ENCODE assay signal across 8 cellular contexts in the genomic region with DNA sequence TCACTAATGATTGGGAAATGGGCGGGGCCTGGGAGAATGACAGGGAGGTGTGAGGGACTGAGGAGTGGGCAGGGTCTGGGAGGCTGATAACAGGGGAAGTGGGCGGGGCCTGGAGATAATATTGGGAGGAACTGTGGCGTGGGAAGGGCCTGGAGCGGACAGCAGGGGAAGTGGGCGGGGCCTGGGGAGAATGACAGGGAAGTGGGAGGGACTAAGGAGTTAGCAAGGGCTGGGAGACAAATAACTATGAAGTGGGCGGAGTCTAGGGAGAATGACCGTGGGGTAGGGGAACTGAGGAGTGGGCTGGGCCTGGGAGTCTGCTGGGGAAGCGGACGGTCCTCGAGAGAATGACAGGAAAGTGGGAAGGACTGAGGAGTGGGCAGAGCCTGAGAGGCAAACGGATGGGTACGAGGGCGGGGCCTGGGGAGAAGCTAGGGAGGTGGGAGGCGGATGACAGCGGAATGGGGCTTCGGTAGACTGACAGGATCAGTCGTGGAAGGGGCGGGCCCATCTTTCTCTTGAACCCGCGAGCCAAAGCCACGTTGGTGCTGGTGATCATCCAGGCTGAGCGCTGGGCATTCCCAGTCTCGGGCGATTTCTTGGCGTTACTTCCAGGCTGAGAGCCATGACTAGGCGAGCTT. TPM values are rescaled to one million over a fixed set of nuclear protein-coding genes. Genes with fewer than 3 reads are reported as not detected.
DNase-seq lines count a peak whose midpoint lies in the region; ATAC-seq and TF ChIP-seq lines count a peak whose summit lies in the region.

No MANE protein-coding gene starts in this region.

- no peaks in the 10 kb centered on the region for H3K9me3 Mint-ChIP-seq in CD4-positive, CD25-positive, alpha-beta regulatory T cell
- H3K9me3 Mint-ChIP-seq in progenitor cell of endocrine pancreas (ENCODE audit: low read depth) = no peaks in the 10 kb centered on the region

- TF ChIP-seq CTCF in ascending aorta (IDR thresholded peaks at IDR 0.05) (no peak), progenitor cell of endocrine pancreas (IDR thresholded peaks at IDR 0.05; ENCODE audit: unreplicated experiment) (no peak), uterus (IDR thresholded peaks at IDR 0.05) (no peak)

- H3K4me1 Mint-ChIP-seq in CD4-positive, CD25-positive, alpha-beta regulatory T cell = peaks cover 5 to 36% (median 21%) of the 10 kb centered on the region in 4 donors
- H3K4me1 Mint-ChIP-seq in progenitor cell of endocrine pancreas (ENCODE audit: low read depth) = peaks cover 15% of the 10 kb centered on the region

- H3K9me3 ChIP-seq in CD4-positive, CD25-positive, alpha-beta regulatory T cell (ENCODE audit: control insufficient read depth in 2 of 2, low read length in 2 of 2) = no peaks in the 10 kb centered on the region
- H3K9me3 ChIP-seq in ascending aorta (no peaks in the 10 kb centered on the region), uterus (no peaks in the 10 kb centered on the region)

- peaks cover 28% of the 10 kb centered on the region for H3K4me1 ChIP-seq in CD4-positive, CD25-positive, alpha-beta regulatory T cell (ENCODE audit: control insufficient read depth, insufficient read depth, low read length, poor library complexity, severe bottlenecking)
- H3K4me1 ChIP-seq in ascending aorta (peaks cover 0 to 4% of the 10 kb centered on the region in 2 donors), uterus (no peaks in the 10 kb centered on the region)

- H3K27me3 Mint-ChIP-seq in CD4-positive, CD25-positive, alpha-beta regulatory T cell = no peaks in the 10 kb centered on the region
- peaks cover 8% of the 10 kb centered on the region for H3K27me3 Mint-ChIP-seq in progenitor cell of endocrine pancreas

- TF ChIP-seq EP300 in Ishikawa (IDR thresholded peaks at IDR 0.05; ENCODE audit: borderline replicate concordance) = no peak

- intact Hi-C loops in ascending aorta (cut with DNase I) = loop anchor here (5.0 kb wide), 2 partner anchors 221 to 346 kb away; a partner anchor contains a TSS
- intact Hi-C loops in left ventricle myocardium superior (cut with micrococcal nuclease) = no loop called here
- intact Hi-C loops in uterus (cut with DNase I; ENCODE audit: low total_unique reads) = no loop called here

- H3K36me3 ChIP-seq in CD4-positive, CD25-positive, alpha-beta regulatory T cell (ENCODE audit: control insufficient read depth, insufficient read depth, low read length) = no peaks in the 10 kb centered on the region
- no peaks in the 10 kb centered on the region for H3K36me3 ChIP-seq in ascending aorta
- H3K36me3 ChIP-seq in uterus = no peaks in the 10 kb centered on the region

- H3K4me3 Mint-ChIP-seq in CD4-positive, CD25-positive, alpha-beta regulatory T cell = peak overlapping the region; percentile 90 to 99 (median 94)
- peak overlapping the region; percentile 87 for H3K4me3 Mint-ChIP-seq in progenitor cell of endocrine pancreas (ENCODE audit: low read depth)

- H3K36me3 Mint-ChIP-seq in CD4-positive, CD25-positive, alpha-beta regulatory T cell = no peaks in the 10 kb centered on the region
- H3K36me3 Mint-ChIP-seq in progenitor cell of endocrine pancreas (ENCODE audit: insufficient read depth) = no peaks in the 10 kb centered on the region

- H3K27ac ChIP-seq in CD4-positive, CD25-positive, alpha-beta regulatory T cell (ENCODE audit: insufficient read depth, low read length, poor library complexity, severe bottlenecking) = no peak overlapping the region
- H3K27ac ChIP-seq in ascending aorta = peak overlapping the region in 1 of 2 donors; percentile 53
- H3K27ac ChIP-seq in uterus = peak overlapping the region; percentile 61 to 64

- peak overlapping the region; percentile 59 for H3K4me3 ChIP-seq in CD4-positive, CD25-positive, alpha-beta regulatory T cell (ENCODE audit: low read depth, low read length)
- H3K4me3 ChIP-seq in ascending aorta (peak overlapping the region; percentile 46 to 73), uterus (peak overlapping the region; percentile 26 to 46)

- TF ChIP-seq POLR2A in uterus (IDR thresholded peaks at IDR 0.05) = no peak

- TF ChIP-seq RAD21 in Ishikawa (IDR thresholded peaks at IDR 0.05; ENCODE audit: low read depth) = no peak

- DNase-seq in CD4-positive, CD25-positive, alpha-beta regulatory T cell = peak; percentile 53 to 89 (median 61)
- DNase-seq in SW480 (ENCODE audit: low spot score) (peak; percentile 95), ascending aorta (ENCODE audit: low spot score in 2 of 2) (peak; percentile 53 to 90), left ventricle myocardium superior (peak; percentile 94), progenitor cell of endocrine pancreas (ENCODE audit: low spot score, unreplicated experiment) (peak; percentile 72), uterus (peak; percentile 68 to 88)

- peak; percentile 37 to 54 for ATAC-seq in CD4-positive, CD25-positive, alpha-beta regulatory T cell (ENCODE audit: low read depth in 2 of 2)
- ATAC-seq in GM19452 (IDR thresholded peaks at IDR 0.05; ENCODE audit: unreplicated experiment) = peak; percentile 39
- ATAC-seq in left ventricle myocardium superior = peak; percentile 94

- peak overlapping the region; percentile 58 to 87 (median 73) for H3K27ac Mint-ChIP-seq in CD4-positive, CD25-positive, alpha-beta regulatory T cell
- H3K27ac Mint-ChIP-seq in progenitor cell of endocrine pancreas = peak overlapping the region; percentile 91

- no peaks in the 10 kb centered on the region for H3K27me3 ChIP-seq in CD4-positive, CD25-positive, alpha-beta regulatory T cell (ENCODE audit: control insufficient read depth, insufficient read depth, low read length)
- H3K27me3 ChIP-seq in ascending aorta (no peaks in the 10 kb centered on the region), uterus (no peaks in the 10 kb centered on the region)

TF ChIP-seq in Ishikawa, 13 proteins besides CTCF, POLR2A, EP300 and RAD21:
- TF ChIP-seq TCF12 (IDR thresholded peaks at IDR 0.05; ENCODE audit: low read depth) (no peak), EGR1 (IDR thresholded peaks at IDR 0.05) (peak; percentile 5; the same call in 1 of the 2 replicates), ZBTB7A (IDR thresholded peaks at IDR 0.05; ENCODE audit: low read depth) (no peak), TAF1 (IDR thresholded peaks at IDR 0.05; ENCODE audit: low read depth) (no peak), NFIC (IDR thresholded peaks at IDR 0.05) (no peak), YY1 (IDR thresholded peaks at IDR 0.05; ENCODE audit: low read depth) (no peak)
- TF ChIP-seq, protein P1, sequence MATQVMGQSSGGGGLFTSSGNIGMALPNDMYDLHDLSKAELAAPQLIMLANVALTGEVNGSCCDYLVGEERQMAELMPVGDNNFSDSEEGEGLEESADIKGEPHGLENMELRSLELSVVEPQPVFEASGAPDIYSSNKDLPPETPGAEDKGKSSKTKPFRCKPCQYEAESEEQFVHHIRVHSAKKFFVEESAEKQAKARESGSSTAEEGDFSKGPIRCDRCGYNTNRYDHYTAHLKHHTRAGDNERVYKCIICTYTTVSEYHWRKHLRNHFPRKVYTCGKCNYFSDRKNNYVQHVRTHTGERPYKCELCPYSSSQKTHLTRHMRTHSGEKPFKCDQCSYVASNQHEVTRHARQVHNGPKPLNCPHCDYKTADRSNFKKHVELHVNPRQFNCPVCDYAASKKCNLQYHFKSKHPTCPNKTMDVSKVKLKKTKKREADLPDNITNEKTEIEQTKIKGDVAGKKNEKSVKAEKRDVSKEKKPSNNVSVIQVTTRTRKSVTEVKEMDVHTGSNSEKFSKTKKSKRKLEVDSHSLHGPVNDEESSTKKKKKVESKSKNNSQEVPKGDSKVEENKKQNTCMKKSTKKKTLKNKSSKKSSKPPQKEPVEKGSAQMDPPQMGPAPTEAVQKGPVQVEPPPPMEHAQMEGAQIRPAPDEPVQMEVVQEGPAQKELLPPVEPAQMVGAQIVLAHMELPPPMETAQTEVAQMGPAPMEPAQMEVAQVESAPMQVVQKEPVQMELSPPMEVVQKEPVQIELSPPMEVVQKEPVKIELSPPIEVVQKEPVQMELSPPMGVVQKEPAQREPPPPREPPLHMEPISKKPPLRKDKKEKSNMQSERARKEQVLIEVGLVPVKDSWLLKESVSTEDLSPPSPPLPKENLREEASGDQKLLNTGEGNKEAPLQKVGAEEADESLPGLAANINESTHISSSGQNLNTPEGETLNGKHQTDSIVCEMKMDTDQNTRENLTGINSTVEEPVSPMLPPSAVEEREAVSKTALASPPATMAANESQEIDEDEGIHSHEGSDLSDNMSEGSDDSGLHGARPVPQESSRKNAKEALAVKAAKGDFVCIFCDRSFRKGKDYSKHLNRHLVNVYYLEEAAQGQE (IDR thresholded peaks at IDR 0.05; ENCODE audit: low read depth) = no peak
TF ChIP-seq in Ishikawa: peak in this region for 1.

RNA-seq across cellular contexts. Expression of a gene that starts 14.0 kb away (rescaled TPM):
- total RNA-seq in CD4-positive, CD25-positive, alpha-beta regulatory T cell = 1.3 TPM
- polyA plus RNA-seq in CD4-positive, CD25-positive, alpha-beta regulatory T cell = 1 to 10 TPM in 1 of 4 donors, under 1 TPM in 1, not detected in 2; 0.36 to 1.0 TPM
- total RNA-seq in ascending aorta (0.75 TPM), left ventricle myocardium superior (2.8 TPM), progenitor cell of endocrine pancreas (41.7 and 43.4 TPM in 2 replicates), uterus (1 to 10 TPM in 2 of 4 donors, not detected in 2; 2.3 to 4.4 TPM)

RNA-seq across cellular contexts. Expression of a gene that starts 14.7 kb away (rescaled TPM):
- total RNA-seq in CD4-positive, CD25-positive, alpha-beta regulatory T cell = 4.5 TPM
- 1 to 10 TPM in 1 of 4 donors, under 1 TPM in 3; 0.38 to 2.6 (median 0.50) TPM for polyA plus RNA-seq in CD4-positive, CD25-positive, alpha-beta regulatory T cell
- total RNA-seq in ascending aorta = not detected
- 1.0 TPM for total RNA-seq in left ventricle myocardium superior
- total RNA-seq in progenitor cell of endocrine pancreas = 0.53 TPM in 1 of 2 replicates, not detected in the other
- under 1 TPM in 1 of 4 donors, not detected in 3; 0.28 TPM for total RNA-seq in uterus

RNA-seq across cellular contexts. Expression of a gene that starts 34.6 kb away (rescaled TPM):
- total RNA-seq in CD4-positive, CD25-positive, alpha-beta regulatory T cell = 125 TPM
- polyA plus RNA-seq in CD4-positive, CD25-positive, alpha-beta regulatory T cell = 10 to 100 TPM; 36.9 to 42.4 (median 41.4) TPM
- total RNA-seq in ascending aorta = 24.4 TPM
- total RNA-seq in left ventricle myocardium superior = 0.87 TPM
- 0.47 and 0.67 TPM in 2 replicates for total RNA-seq in progenitor cell of endocrine pancreas
- total RNA-seq in uterus = 1 to 10 TPM in 2 of 4 donors, not detected in 2; 1.4 to 2.1 TPM

RNA-seq across cellular contexts. Expression of a gene that starts 52.1 kb away (rescaled TPM):
- total RNA-seq in CD4-positive, CD25-positive, alpha-beta regulatory T cell = 1.6 TPM
- 1 to 10 TPM; 2.6 to 5.8 (median 3.7) TPM for polyA plus RNA-seq in CD4-positive, CD25-positive, alpha-beta regulatory T cell
- not detected for total RNA-seq in ascending aorta
- not detected for total RNA-seq in left ventricle myocardium superior
- 63.0 and 71.2 TPM in 2 replicates for total RNA-seq in progenitor cell of endocrine pancreas
- total RNA-seq in uterus = 10 to 100 TPM in 1 of 4 donors, not detected in 3; 10.2 TPM

RNA-seq across cellular contexts. Expression of a gene that starts 56.5 kb away (rescaled TPM):
- total RNA-seq in CD4-positive, CD25-positive, alpha-beta regulatory T cell = 10.9 TPM
- polyA plus RNA-seq in CD4-positive, CD25-positive, alpha-beta regulatory T cell = 10 to 100 TPM in 2 of 4 donors, 1 to 10 TPM in 2; 6.6 to 14.7 (median 11.1) TPM
- 56.5 TPM for total RNA-seq in ascending aorta
- total RNA-seq in left ventricle myocardium superior = 110 TPM
- total RNA-seq in progenitor cell of endocrine pancreas = 75.2 and 76.2 TPM in 2 replicates
- total RNA-seq in uterus = 10 to 100 TPM; 13.8 to 69.1 (median 36.5) TPM

Comparison
In these comparisons a context has a peak if more than half of its experiments do, and no peak if none do; other contexts are left out.
1. ATAC-seq: peak in every context shown above with its lines; median percentile 94 in left ventricle myocardium superior; 46 in CD4-positive, CD25-positive, alpha-beta regulatory T cell; 39 in GM19452.